In the genomic region with DNA sequence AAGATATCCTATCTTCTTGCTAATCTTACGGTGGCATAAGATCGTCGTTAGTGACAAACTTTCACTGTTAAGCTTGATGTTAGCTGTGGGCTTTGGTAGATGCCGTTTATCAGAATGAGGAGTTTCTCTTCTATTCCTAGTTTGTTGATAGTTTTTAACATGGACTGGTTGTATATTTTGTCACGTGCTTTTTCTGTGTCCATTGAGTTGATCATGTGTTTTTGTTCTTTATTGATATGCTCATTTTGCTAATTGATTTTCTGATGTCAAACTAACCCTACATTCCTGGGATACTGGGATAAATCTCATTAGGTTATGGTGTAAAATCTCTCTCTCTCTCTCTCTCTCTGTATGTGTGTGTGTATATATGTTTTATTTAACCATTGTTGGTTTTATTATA, we compare ENCODE assay signal across 11 cellular contexts.
"Had no signal": no experiment of that assay in that cellular context is flagged by ENCODE, and none has a peak within 500 bp of the region (broad histone marks: within the 10 kb centered on the region; RNA-seq: fewer than 3 reads in every experiment).

No MANE protein-coding gene starts in this region.

- H3K4me3 Mint-ChIP-seq: GM23338, H9, HFFc6 had no signal

- H3K9me3 ChIP-seq: HAP-1 had no signal

- H3K9ac ChIP-seq: GM23248 had no signal

- H3K4me3 ChIP-seq: GM23248, GM23338, HAP-1 had no signal

- H3K36me3 ChIP-seq: HAP-1 had no signal

- H2AFZ ChIP-seq: GM23248, GM23338 had no signal

- H3K9me3 Mint-ChIP-seq: GM23338, H9 had no signal

- H3K4me1 Mint-ChIP-seq: H9 had no signal

- H3K4me2 ChIP-seq: GM23338 had no signal

- FAIRE-seq: H1, H54 had no signal

- H3K4me1 ChIP-seq: HAP-1 had no signal

- ATAC-seq: GM23338, HCT116 had no signal

- H3K27ac Mint-ChIP-seq: GM23338, H9, HFFc6 had no signal

- DNase-seq: GM23248, GOT3, H7, H9, HCEC 1CT, HFFc6 had no signal

- H3K27ac ChIP-seq: GM23248 had no signal
